25 cellular contexts compared by ENCODE assay signal in genomic region chr2:106623424-106623823, GRCh38.
"Had no signal": no experiment of that assay in that cellular context is flagged by ENCODE, and none has a peak within 500 bp of the region (broad histone marks: within the 10 kb centered on the region; RNA-seq: fewer than 3 reads in every experiment).

No MANE protein-coding gene starts in this region.

- H3K4me1 ChIP-seq: foreskin keratinocyte, gastrocnemius medialis, heart left ventricle had no signal

- H3K27ac ChIP-seq: brain microvascular endothelial cell, coronary artery, dorsolateral prefrontal cortex, foreskin keratinocyte, gastrocnemius medialis, heart left ventricle had no signal

- ATAC-seq: activated CD8-positive, alpha-beta T cell treated with anti-CD3 and anti-CD28 coated beads for 36 hours; activated T-cell treated with anti-CD3 and anti-CD28 coated beads, Interleukin-2, amount 50 U/mL, for 4 hours; activated T-helper 17 cell treated with anti-CD3 and anti-CD28 coated beads, Interleukin-2, amount 50 U/mL, for 72 hours; esophagus mucosa; foreskin keratinocyte; gastrocnemius medialis; heart left ventricle; WTC11 had no signal

- H3K36me3 ChIP-seq: brain microvascular endothelial cell, gastrocnemius medialis, heart left ventricle had no signal

- H3K27me3 ChIP-seq: brain microvascular endothelial cell, foreskin keratinocyte, gastrocnemius medialis had no signal

- H3K4me3 ChIP-seq: coronary artery, dorsolateral prefrontal cortex, gastrocnemius medialis, heart left ventricle had no signal

- H3K9me3 ChIP-seq: gastrocnemius medialis had no signal

- DNase-seq: activated CD4-positive, alpha-beta T cell treated with anti-CD3 and anti-CD28 coated beads for 48 hours; activated CD4-positive, alpha-beta T cell treated with anti-CD3 and anti-CD28 coated beads, Interleukin-2, amount 50 U/mL, for 1 hour; activated CD4-positive, alpha-beta T cell treated with anti-CD3 and anti-CD28 coated beads, Interleukin-2, amount 50 U/mL, for 48 hours; activated CD8-positive, alpha-beta memory T cell treated with anti-CD3 and anti-CD28 coated beads for 24 hours; activated CD8-positive, alpha-beta T cell treated with anti-CD3 and anti-CD28 coated beads for 36 hours; activated effector memory CD4-positive, alpha-beta T cell treated with Interleukin-2 at 50 U/mL for 16 hours; activated gamma-delta T cell treated with Interleukin-2 at 50 U/mL for 16 hours; activated naive CD4-positive, alpha-beta T cell treated with anti-CD3 and anti-CD28 coated beads, Interleukin-2, amount 50 U/mL, for 16 hours; activated naive CD4-positive, alpha-beta T cell treated with Interleukin-2 at 50 U/mL for 16 hours; activated T-cell treated with anti-CD3 and anti-CD28 coated beads, Interleukin-2, amount 50 U/mL, for 4 hours; amniotic stem cell; anterior cingulate cortex; brain microvascular endothelial cell; dorsolateral prefrontal cortex; effector memory CD4-positive, alpha-beta T cell; endodermal cell; foreskin keratinocyte; gastrocnemius medialis; glutamatergic neuron; heart left ventricle; T-helper 2 cell had no signal
